8 cellular contexts compared by ENCODE assay signal in the genomic region with DNA sequence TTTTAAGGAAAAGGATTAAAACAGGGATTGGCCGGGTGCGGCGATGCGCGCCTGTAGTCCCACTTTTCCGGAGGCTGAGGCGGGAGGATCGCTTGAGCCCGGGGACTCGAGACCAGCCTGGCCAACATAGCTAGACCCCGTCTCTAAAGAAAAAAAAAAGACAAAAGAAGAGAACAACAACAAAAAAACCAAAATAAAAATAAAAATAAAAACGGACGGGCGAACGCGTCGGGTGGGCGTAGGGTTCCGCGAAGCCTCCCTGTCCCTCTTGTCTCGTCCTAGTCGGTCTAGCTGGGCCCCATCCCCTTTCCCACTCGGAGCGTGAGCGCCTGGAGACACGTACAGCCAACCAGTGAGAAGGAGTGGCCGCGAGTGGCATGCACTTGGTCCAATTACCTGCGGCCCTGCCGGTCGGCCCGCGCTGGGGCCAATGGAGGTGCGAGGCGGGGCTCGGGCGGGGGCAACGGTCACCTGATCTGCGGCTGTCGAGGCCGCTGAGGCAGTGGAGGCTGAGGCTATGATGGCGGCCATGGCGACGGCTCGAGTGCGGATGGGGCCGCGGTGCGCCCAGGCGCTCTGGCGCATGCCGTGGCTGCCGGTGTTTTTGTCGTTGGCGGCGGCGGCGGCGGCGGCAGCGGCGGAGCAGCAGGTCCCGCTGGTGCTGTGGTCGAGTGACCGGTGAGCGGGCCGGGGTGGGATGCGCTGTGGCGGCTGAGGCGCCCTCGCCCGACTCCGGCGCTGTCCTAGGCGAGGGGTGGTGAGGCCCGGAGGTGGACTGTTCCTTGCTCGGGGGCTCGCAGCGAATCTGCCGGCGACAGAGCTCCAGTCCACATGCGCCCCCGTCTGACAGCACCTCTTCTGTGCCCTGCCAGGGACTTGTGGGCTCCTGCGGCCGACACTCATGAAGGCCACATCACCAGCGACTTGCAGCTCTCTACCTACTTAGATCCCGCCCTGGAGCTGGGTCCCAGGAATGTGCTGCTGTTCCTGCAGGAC. TPM values are rescaled to one million over a fixed set of nuclear protein-coding genes. Genes with fewer than 3 reads are reported as not detected.
DNase-seq lines count a peak whose midpoint lies in the region; ATAC-seq and TF ChIP-seq lines count a peak whose summit lies in the region.

A gene with protein sequence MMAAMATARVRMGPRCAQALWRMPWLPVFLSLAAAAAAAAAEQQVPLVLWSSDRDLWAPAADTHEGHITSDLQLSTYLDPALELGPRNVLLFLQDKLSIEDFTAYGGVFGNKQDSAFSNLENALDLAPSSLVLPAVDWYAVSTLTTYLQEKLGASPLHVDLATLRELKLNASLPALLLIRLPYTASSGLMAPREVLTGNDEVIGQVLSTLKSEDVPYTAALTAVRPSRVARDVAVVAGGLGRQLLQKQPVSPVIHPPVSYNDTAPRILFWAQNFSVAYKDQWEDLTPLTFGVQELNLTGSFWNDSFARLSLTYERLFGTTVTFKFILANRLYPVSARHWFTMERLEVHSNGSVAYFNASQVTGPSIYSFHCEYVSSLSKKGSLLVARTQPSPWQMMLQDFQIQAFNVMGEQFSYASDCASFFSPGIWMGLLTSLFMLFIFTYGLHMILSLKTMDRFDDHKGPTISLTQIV (plus strand): TSS at position 502 of the 996 bp plus-strand sequence. CDS start 16 bp downstream, at position 518.

- H3K36me3 ChIP-seq in colonic mucosa, result no peaks in the 10 kb centered on the region

- DNase-seq in AML-193 (lab: John Stamatoyannopoulos, UW), result peak; percentile 74 to 76
- DNase-seq in NCI-H524 (lab: John Stamatoyannopoulos, UW), result peak; percentile 92 to 97
- DNase-seq in activated CD4-positive, alpha-beta T cell treated with anti-CD3 and anti-CD28 coated beads for 48 hours, result peak; percentile 92
- DNase-seq in colonic mucosa, result peak; percentile 91
- DNase-seq in left colon, result peak; percentile 90 to 94
- DNase-seq in stimulated activated CD4-positive, alpha-beta T cell treated with anti-CD3 and anti-CD28 coated beads, Interleukin-1b, Interleukin-23, amount 100 ng/mL, for 48 hours, result peak; percentile 91

- no peaks in the 10 kb centered on the region for H3K27me3 ChIP-seq in colonic mucosa

- peak within 1 kb of the TSS; percentile 72 for H3K4me3 ChIP-seq in colonic mucosa

- no peak for TF ChIP-seq CTCF in colonic mucosa (IDR thresholded peaks at IDR 0.05)

- H3K4me1 ChIP-seq in colonic mucosa, result no peaks in the 10 kb centered on the region

- H3K9ac ChIP-seq in colonic mucosa (ENCODE audit: low read depth in 2 of 2, low read length in 2 of 2), result peak within 1 kb of the TSS; percentile 73 to 74

- ATAC-seq in HG03432 (IDR thresholded peaks at IDR 0.05; ENCODE audit: unreplicated experiment) (peak; percentile 99), left colon (peak; percentile 98)

- intact Hi-C loops in colonic mucosa (cut with DNase I) (no loop called here), left colon (cut with DNase I, micrococcal nuclease) (no loop called here)

- peak within 1 kb of the TSS; percentile 73 for H3K27ac ChIP-seq in colonic mucosa

- peak; percentile 62 for TF ChIP-seq POLR2A in GM19099 (IDR thresholded peaks at IDR 0.05; ENCODE audit: extremely low read depth, insufficient read length, low read depth)

- H3K9me3 ChIP-seq in colonic mucosa, result no peaks in the 10 kb centered on the region

RNA-seq across cellular contexts. Expression of the gene that starts here (rescaled TPM):
- 10 to 100 TPM; 86.3 to 96.9 TPM for total RNA-seq in colonic mucosa
- total RNA-seq in left colon, result 100 to 1,000 TPM; 100 to 105 TPM

Comparison
In these comparisons a context has a peak if more than half of its experiments do, and no peak if none do; other contexts are left out.
1. Peak in every context shown above with its lines: DNase-seq, ATAC-seq, H3K4me3 ChIP-seq and H3K27ac ChIP-seq.